23 cellular contexts compared by ENCODE assay signal in genomic region chr22:20094158-20094807, GRCh38. TPM values are rescaled to one million over a fixed set of nuclear protein-coding genes. Genes with fewer than 3 reads are reported as not detected.
DNase-seq lines count a peak whose midpoint lies in the region; ATAC-seq, FAIRE-seq and TF ChIP-seq lines count a peak whose summit lies in the region.
"Had no signal": no experiment of that assay in that cellular context is flagged by ENCODE, and none has a peak within 500 bp of the region (broad histone marks: within the 10 kb centered on the region; RNA-seq: fewer than 3 reads in every experiment).

No MANE protein-coding gene starts in this region.

- no peaks in the 10 kb centered on the region for H3K9me3 Mint-ChIP-seq in CD4-positive, alpha-beta memory T cell
- H3K9me3 Mint-ChIP-seq: immature natural killer cell, memory B cell had no signal

- no peaks in the 10 kb centered on the region for H3K27me3 Mint-ChIP-seq in CD4-positive, alpha-beta memory T cell
- H3K27me3 Mint-ChIP-seq: memory B cell, naive B cell had no signal

- no peaks in the 10 kb centered on the region for H3K9me2 ChIP-seq in HCT116 (ENCODE audit: insufficient read depth)
- H3K9me2 ChIP-seq: SK-N-SH had no signal

- POLR2A ChIA-PET in CD4-positive, alpha-beta memory T cell (lab: Charles Lee; ENCODE audit: partially characterized antibody) = no interaction called here
- POLR2A ChIA-PET in HCT116 (lab: Charles Lee) = no interaction called here

- H3K4me3 Mint-ChIP-seq in CD4-positive, alpha-beta memory T cell = peak overlapping the region in 2 of 8 donors; percentile 29 to 43
- H3K4me3 Mint-ChIP-seq: immature natural killer cell, memory B cell, naive B cell had no signal

- no peak for FAIRE-seq in GM19239 (lab: Jason Lieb, UNC)
- FAIRE-seq: H54 had no signal

- no peak for TF ChIP-seq RAD21 in HCT116 (IDR thresholded peaks at IDR 0.05; ENCODE audit: low read depth)

- H3K4me1 Mint-ChIP-seq in CD4-positive, alpha-beta memory T cell = peaks cover 14 to 49% (median 32%) of the 10 kb centered on the region in 4 donors
- H3K4me1 Mint-ChIP-seq: memory B cell, naive B cell had no signal

- CTCF ChIA-PET in CD4-positive, alpha-beta memory T cell (lab: Charles Lee; ENCODE audit: partially characterized antibody) = no interaction called here
- CTCF ChIA-PET in HCT116 (lab: Charles Lee) = no interaction called here

- no peak overlapping the region for H3K27ac ChIP-seq in CD4-positive, alpha-beta memory T cell (ENCODE audit: low read depth, low read length)
- no peak overlapping the region for H3K27ac ChIP-seq in HCT116 (ENCODE audit: low read depth, low read length)
- no peak overlapping the region for H3K27ac ChIP-seq in osteoblast (ENCODE audit: low read depth, low read length)
- H3K27ac ChIP-seq: cardiac muscle cell, KMS-11, parathyroid adenoma had no signal

- H3K9ac ChIP-seq in HCT116 (ENCODE audit: low read length) = no peak overlapping the region
- H3K9ac ChIP-seq: KMS-11, parathyroid adenoma, SK-N-SH had no signal

- peaks cover 29% of the 10 kb centered on the region for H3K4me1 ChIP-seq in CD4-positive, alpha-beta memory T cell (ENCODE audit: insufficient read depth, low read length)
- H3K4me1 ChIP-seq in HCT116 (ENCODE audit: control insufficient read depth in 1 of 2, insufficient read depth in 2 of 2, low read length in 2 of 2) = no peaks in the 10 kb centered on the region
- peaks cover 8% of the 10 kb centered on the region for H3K4me1 ChIP-seq in osteoblast (ENCODE audit: insufficient read depth, low read length)
- H3K4me1 ChIP-seq: parathyroid adenoma had no signal

- intact Hi-C loops in CD4-positive, alpha-beta memory T cell (cut with micrococcal nuclease) = no loop called here
- intact Hi-C loops in HCT116 (cut with micrococcal nuclease) = no loop called here

- no peak for TF ChIP-seq CTCF in HCT116 (IDR thresholded peaks at IDR 0.05 in 2 of 3, conservative IDR thresholded peaks at IDR 0.05 in 1 of 3; ENCODE audit: borderline replicate concordance in 1 of 3, insufficient read depth in 1 of 3, low read depth in 2 of 3, low read length in 2 of 3)
- TF ChIP-seq CTCF in osteoblast (IDR thresholded peaks at IDR 0.05; ENCODE audit: extremely low read depth, low read depth, low read length) = no peak

- BruUV-seq in HCT116 (replicated peaks; lab: Mats Ljungman, UMichigan) = no TSS peak

- peaks cover 57 to 73% of the 10 kb centered on the region in 2 donors for H3K36me3 Mint-ChIP-seq in CD4-positive, alpha-beta memory T cell

- no peaks in the 10 kb centered on the region for H3K27me3 ChIP-seq in CD4-positive, alpha-beta memory T cell (ENCODE audit: insufficient read depth, low read length)
- H3K27me3 ChIP-seq in HCT116 (ENCODE audit: insufficient read depth, low read length) (no peaks in the 10 kb centered on the region), osteoblast (ENCODE audit: insufficient read depth, low read length) (no peaks in the 10 kb centered on the region)
- H3K27me3 ChIP-seq: cardiac muscle cell, heart right ventricle, stomach had no signal

- DNase-seq in CD4-positive, alpha-beta memory T cell = no peak
- DNase-seq in HCT116 (ENCODE audit: low read depth, low spot score) (no peak), osteoblast (ENCODE audit: insufficient read length, low spot score, missing footprints) (peak; percentile 25), GM19239 (ENCODE audit: insufficient read length, low spot score) (no peak)
- DNase-seq: activated CD4-positive, CD25-positive, alpha-beta regulatory T cell; dermis blood vessel endothelial cell; immature natural killer cell; naive B cell; NCI-H2081; NCI-H510A; NK-92 treated with Interleukin-12 subunit alpha and Interleukin-12 subunit beta, amount 100 ng/mL, for 24 hours; SK-N-SH; trophoblast cell had no signal

- no peaks in the 10 kb centered on the region for H4K20me1 ChIP-seq in HCT116 (ENCODE audit: insufficient read depth)
- H4K20me1 ChIP-seq in osteoblast (ENCODE audit: insufficient read depth, low read length) = peaks cover 26% of the 10 kb centered on the region

- ATAC-seq in HCT116 = 0 out of 2 replicates have a peak, but pooled peaks have one; percentile 14
- peak; percentile 12 for ATAC-seq in esophagus mucosa
- ATAC-seq in GM18517 (IDR thresholded peaks at IDR 0.05; ENCODE audit: unreplicated experiment) = no peak
- ATAC-seq in HG03159 (IDR thresholded peaks at IDR 0.05; ENCODE audit: unreplicated experiment) = no peak

- H3K79me2 ChIP-seq in HCT116 (ENCODE audit: insufficient read depth, low read length) = peaks cover 78% of the 10 kb centered on the region
- peaks cover 77% of the 10 kb centered on the region for H3K79me2 ChIP-seq in osteoblast (ENCODE audit: insufficient read depth, low read length)
- H3K79me2 ChIP-seq: parathyroid adenoma had no signal

- no peak for TF ChIP-seq POLR2A in HCT116 (IDR thresholded peaks at IDR 0.05; ENCODE audit: borderline replicate concordance, extremely low read depth, insufficient read depth, insufficient read length)

- RAD21 ChIA-PET in HCT116 (lab: Charles Lee; ENCODE audit: low non-redundant PET in 1 of 2, low total read pairs in 2 of 2, uncharacterized antibody in 2 of 2, unreplicated experiment in 2 of 2) = no interaction called here

- H2AFZ ChIP-seq in HCT116 (ENCODE audit: low read depth, low read length, poor library complexity, severe bottlenecking) (no peak overlapping the region), osteoblast (ENCODE audit: low read length) (no peak overlapping the region)
- H2AFZ ChIP-seq: parathyroid adenoma had no signal

- peak overlapping the region in 5 of 7 donors; percentile 41 to 62 (median 60) for H3K27ac Mint-ChIP-seq in CD4-positive, alpha-beta memory T cell
- H3K27ac Mint-ChIP-seq: memory B cell had no signal

- peaks cover 85% of the 10 kb centered on the region for H3K36me3 ChIP-seq in CD4-positive, alpha-beta memory T cell (ENCODE audit: insufficient read depth, low read length)
- peaks cover 82 to 88% of the 10 kb centered on the region in 2 experiments for H3K36me3 ChIP-seq in HCT116 (ENCODE audit: control insufficient read depth in 1 of 2, insufficient read depth in 2 of 2, low read length in 2 of 2)
- peaks cover 93% of the 10 kb centered on the region for H3K36me3 ChIP-seq in osteoblast (ENCODE audit: insufficient read depth, low read length)

- no peaks in the 10 kb centered on the region for H3K9me3 ChIP-seq in CD4-positive, alpha-beta memory T cell (ENCODE audit: control insufficient read depth in 1 of 2, low read length in 2 of 2)
- no peaks in the 10 kb centered on the region for H3K9me3 ChIP-seq in HCT116 (ENCODE audit: control insufficient read depth in 1 of 2, insufficient read depth in 1 of 2, low read depth in 1 of 2, low read length in 2 of 2)
- H3K9me3 ChIP-seq in osteoblast (ENCODE audit: low read depth, low read length) = no peaks in the 10 kb centered on the region
- H3K9me3 ChIP-seq: SK-N-SH had no signal

- H3K4me3 ChIP-seq in CD4-positive, alpha-beta memory T cell (ENCODE audit: low read length in 2 of 2) = no peak overlapping the region
- H3K4me3 ChIP-seq in HCT116 (replicated peaks in 1 of 2; ENCODE audit: low read depth in 1 of 2, low read length in 2 of 2) (no peak overlapping the region), osteoblast (ENCODE audit: insufficient read depth, low read length) (no peak overlapping the region)
- H3K4me3 ChIP-seq: cardiac muscle cell, heart right ventricle, stomach had no signal

- H3K4me2 ChIP-seq in HCT116 (ENCODE audit: low read length) (no peak overlapping the region), osteoblast (ENCODE audit: insufficient read depth, low read length) (no peak overlapping the region)
- H3K4me2 ChIP-seq: KMS-11, SK-N-SH had no signal

TF ChIP-seq in HCT116, 20 proteins besides CTCF, POLR2A, EP300 and RAD21:
- TF ChIP-seq ZFX (IDR thresholded peaks at IDR 0.05) = no peak

RNA-seq across cellular contexts. Expression of gene DGCR8, which starts 14.2 kb away (rescaled TPM):
- total RNA-seq in CD4-positive, alpha-beta memory T cell = 10 to 100 TPM; 47.6 to 48.2 TPM
- 1 to 10 TPM; 2.2 to 5.1 TPM for polyA plus RNA-seq in CD4-positive, alpha-beta memory T cell
- total RNA-seq in HCT116 (2021; ENCODE audit: unreplicated experiment) (43.8 TPM), esophagus mucosa (16.2 TPM), osteoblast (25.9 and 44.2 TPM in 2 replicates)
- polyA plus RNA-seq in HCT116 (2012) = 24.2 and 25.3 TPM in 2 replicates

RNA-seq across cellular contexts. Expression of gene RANBP1, which starts 21.6 kb away (rescaled TPM):
- total RNA-seq in CD4-positive, alpha-beta memory T cell = 10 to 100 TPM; 61.9 to 67.9 TPM
- polyA plus RNA-seq in CD4-positive, alpha-beta memory T cell = 100 to 1,000 TPM in 1 of 2 donors, 10 to 100 TPM in 1; 87.0 to 111 TPM
- total RNA-seq in HCT116 (2021; ENCODE audit: unreplicated experiment) (351 TPM), esophagus mucosa (141 TPM), osteoblast (78.4 and 85.8 TPM in 2 replicates)
- 240 and 283 TPM in 2 replicates for polyA plus RNA-seq in HCT116 (2012)

RNA-seq across cellular contexts. Expression of gene TRMT2A, which starts 22.7 kb away (rescaled TPM):
- total RNA-seq in CD4-positive, alpha-beta memory T cell = 100 to 1,000 TPM; 110 to 126 TPM
- polyA plus RNA-seq in CD4-positive, alpha-beta memory T cell = 10 to 100 TPM; 28.0 to 37.5 TPM
- 67.3 TPM for total RNA-seq in HCT116 (2021; ENCODE audit: unreplicated experiment)
- 43.8 and 47.9 TPM in 2 replicates for polyA plus RNA-seq in HCT116 (2012)
- 31.8 TPM for total RNA-seq in esophagus mucosa
- total RNA-seq in osteoblast = 35.9 and 43.8 TPM in 2 replicates

RNA-seq across cellular contexts. Expression of gene ZDHHC8, which starts 37.3 kb away (rescaled TPM):
- total RNA-seq in CD4-positive, alpha-beta memory T cell = 10 to 100 TPM; 80.0 to 81.7 TPM
- 1 to 10 TPM; 1.0 to 7.0 TPM for polyA plus RNA-seq in CD4-positive, alpha-beta memory T cell
- 89.3 TPM for total RNA-seq in HCT116 (2021; ENCODE audit: unreplicated experiment)
- polyA plus RNA-seq in HCT116 (2012) = 46.9 and 49.5 TPM in 2 replicates
- total RNA-seq in esophagus mucosa = 24.5 TPM
- 9.8 and 11.8 TPM in 2 replicates for total RNA-seq in osteoblast

RNA-seq across cellular contexts. Expression of gene CCDC188, which starts 56.6 kb away (rescaled TPM):
- total RNA-seq in CD4-positive, alpha-beta memory T cell = not detected
- polyA plus RNA-seq in CD4-positive, alpha-beta memory T cell = not detected
- not detected for total RNA-seq in HCT116 (2021; ENCODE audit: unreplicated experiment)
- 0.24 and 0.26 TPM in 2 replicates for polyA plus RNA-seq in HCT116 (2012)
- 0.44 TPM for total RNA-seq in esophagus mucosa
- total RNA-seq in osteoblast = 0.36 and 0.59 TPM in 2 replicates
- total RNA-seq: cardiac muscle cell had no signal
- polyA plus RNA-seq: cardiac muscle cell had no signal

Comparison
In these comparisons a context has a peak if more than half of its experiments do, and no peak if none do; other contexts are left out.
1. ATAC-seq: peak in HCT116 (single experiment) and esophagus mucosa (single experiment); none in GM18517 (single experiment) and HG03159 (single experiment).